ENCODE assay signal across 8 cellular contexts in genomic region chr4:87037197-87037596, GRCh38.
DNase-seq lines count a peak whose midpoint lies in the region; ATAC-seq and TF ChIP-seq lines count a peak whose summit lies in the region.
"Not testable (repeated sequence)": the region's sequence is repeated elsewhere in the genome, so short reads cannot be mapped to it uniquely, and the experiment has no call there.

No MANE protein-coding gene starts in this region.

- not testable (repeated sequence) for ATAC-seq in right cardiac atrium

- WGBS in ectodermal cell, 2 experiments = 78 to 81% methylated on average over 6 of the region's 7 CpGs
- 51% methylated on average over 7 of the region's 7 CpGs for WGBS in right cardiac atrium

- H3K27me3 Mint-ChIP-seq in progenitor cell of endocrine pancreas = not testable (repeated sequence)

- not testable (repeated sequence) for H3K9ac ChIP-seq in BLaER1; stomach smooth muscle (ENCODE audit: low read length in 2 of 2)

- peak overlapping the region; percentile 64 for H3K27ac Mint-ChIP-seq in progenitor cell of endocrine pancreas

- H3K27ac ChIP-seq in BLaER1 (peak overlapping the region; percentile 9; the same call in 1 of the 2 replicates), ectodermal cell (ENCODE audit: insufficient read depth, low read depth, low read length, poor library complexity, severe bottlenecking) (peak overlapping the region; percentile 76), right cardiac atrium (ENCODE audit: low read length) (peak overlapping the region; percentile 59), muscle layer of duodenum (ENCODE audit: low read length) (peak overlapping the region; percentile 90), stomach smooth muscle (ENCODE audit: low read length) (peak overlapping the region; percentile 64)

- H3K4me1 Mint-ChIP-seq in progenitor cell of endocrine pancreas (ENCODE audit: low read depth) = peaks cover 36% of the 10 kb centered on the region

- not testable (repeated sequence) for H3K27me3 ChIP-seq in BLaER1; ectodermal cell (ENCODE audit: control insufficient read depth, insufficient read depth, low read length, poor library complexity, severe bottlenecking); right cardiac atrium (ENCODE audit: control insufficient read depth, insufficient read depth); muscle layer of duodenum (ENCODE audit: low read depth, low read length); stomach smooth muscle (ENCODE audit: control insufficient read depth in 1 of 2, insufficient read depth in 2 of 2, low read length in 2 of 2)

- not testable (repeated sequence) for H3K4me3 ChIP-seq in BLaER1; ectodermal cell (ENCODE audit: insufficient read depth, low read depth, low read length); right cardiac atrium (ENCODE audit: low read length); muscle layer of duodenum (ENCODE audit: low read depth in 1 of 2, low read length in 2 of 2); stomach smooth muscle (ENCODE audit: low read length in 2 of 2)

- peak; percentile 21 for DNase-seq in MV-4-11 (lab: John Stamatoyannopoulos, UW)
- DNase-seq in amniotic epithelial cell (ENCODE audit: low read depth) = peak; percentile 47
- not testable (repeated sequence) for DNase-seq in right cardiac atrium; progenitor cell of endocrine pancreas (ENCODE audit: low spot score, unreplicated experiment)

- H3K4me1 ChIP-seq in BLaER1 (peaks cover 99% of the 10 kb centered on the region), ectodermal cell (ENCODE audit: control insufficient read depth, insufficient read depth, low read length) (peaks cover 86% of the 10 kb centered on the region), right cardiac atrium (ENCODE audit: control insufficient read depth, insufficient read depth, low read length) (peaks cover 40% of the 10 kb centered on the region), muscle layer of duodenum (ENCODE audit: control insufficient read depth in 1 of 2, insufficient read depth in 2 of 2, low read length in 2 of 2) (peaks cover 35 to 72% of the 10 kb centered on the region in 2 donors), stomach smooth muscle (ENCODE audit: control insufficient read depth, insufficient read depth, low read length) (peaks cover 67% of the 10 kb centered on the region)

- H4K20me1 ChIP-seq in BLaER1 = peaks cover 100% of the 10 kb centered on the region

- peak overlapping the region; percentile 77 for H3K4me2 ChIP-seq in BLaER1

- H3K4me3 Mint-ChIP-seq in progenitor cell of endocrine pancreas (ENCODE audit: low read depth) = not testable (repeated sequence)

- H3K9me3 Mint-ChIP-seq in progenitor cell of endocrine pancreas (ENCODE audit: low read depth) = not testable (repeated sequence)

- intact Hi-C loops in right cardiac atrium (cut with DNase I) = not testable (repeated sequence)

- peaks cover 27% of the 10 kb centered on the region for H3K36me3 ChIP-seq in BLaER1
- not testable (repeated sequence) for H3K36me3 ChIP-seq in ectodermal cell (ENCODE audit: control insufficient read depth, insufficient read depth, low read length); muscle layer of duodenum (ENCODE audit: control insufficient read depth in 1 of 2, insufficient read depth in 2 of 2, low read length in 2 of 2); stomach smooth muscle (ENCODE audit: control insufficient read depth in 2 of 2, insufficient read depth in 2 of 2, low read length in 2 of 2)

- TF ChIP-seq CTCF in progenitor cell of endocrine pancreas (IDR thresholded peaks at IDR 0.05; ENCODE audit: unreplicated experiment) = not testable (repeated sequence)

- H3K36me3 Mint-ChIP-seq in progenitor cell of endocrine pancreas (ENCODE audit: insufficient read depth) = not testable (repeated sequence)

- H3K9me3 ChIP-seq in BLaER1; ectodermal cell (ENCODE audit: control insufficient read depth, low read length); right cardiac atrium (ENCODE audit: control insufficient read depth, low read length); muscle layer of duodenum (ENCODE audit: control insufficient read depth in 1 of 2, low read length in 2 of 2); stomach smooth muscle (ENCODE audit: control insufficient read depth in 2 of 2, low read length in 2 of 2): not testable (repeated sequence)

Comparison
In these comparisons a context has a peak if more than half of its experiments do, and no peak if none do; other contexts are left out.
1. H3K27ac ChIP-seq: peak in every context shown above with its lines; median percentile 90 in muscle layer of duodenum; 76 in ectodermal cell; 64 in stomach smooth muscle; 59 in right cardiac atrium; 9 in BLaER1.